ENCODE assay signal across 8 cellular contexts in genomic region chr5:37249820-37250175, GRCh38. TPM values are rescaled to one million over a fixed set of nuclear protein-coding genes. Genes with fewer than 3 reads are reported as not detected.
DNase-seq lines count a peak whose midpoint lies in the region; TF ChIP-seq lines count a peak whose summit lies in the region.

No MANE protein-coding gene starts in this region.

- peak overlapping the region; percentile 78 for H3K4me3 Mint-ChIP-seq in activated T-cell treated with anti-CD3 and anti-CD28 coated beads, Interleukin-2, amount 50 U/mL, for 24 hours
- peak overlapping the region; percentile 93 for H3K4me3 Mint-ChIP-seq in type B pancreatic cell

- peaks cover 4% of the 10 kb centered on the region for H3K9me3 Mint-ChIP-seq in activated T-cell treated with anti-CD3 and anti-CD28 coated beads, Interleukin-2, amount 50 U/mL, for 24 hours
- H3K9me3 Mint-ChIP-seq in type B pancreatic cell = no peaks in the 10 kb centered on the region

- WGBS in lower leg skin, 2 donors = 61 to 77% methylated on average over 10 of the region's 10 CpGs

- intact Hi-C loops in lower leg skin (cut with DNase I; ENCODE audit: low total_unique reads) = no loop called here

- no peaks in the 10 kb centered on the region for H3K36me3 Mint-ChIP-seq in activated T-cell treated with anti-CD3 and anti-CD28 coated beads, Interleukin-2, amount 50 U/mL, for 24 hours (ENCODE audit: low read depth)
- H3K36me3 Mint-ChIP-seq in type B pancreatic cell = no peaks in the 10 kb centered on the region

- H3K27me3 Mint-ChIP-seq in activated T-cell treated with anti-CD3 and anti-CD28 coated beads, Interleukin-2, amount 50 U/mL, for 24 hours = no peaks in the 10 kb centered on the region
- no peaks in the 10 kb centered on the region for H3K27me3 Mint-ChIP-seq in type B pancreatic cell

- H3K4me3 ChIP-seq in brain microvascular endothelial cell (ENCODE audit: low read depth, low read length) = peak overlapping the region; percentile 88
- peak overlapping the region; percentile 76 for H3K4me3 ChIP-seq in lower leg skin (ENCODE audit: low read depth, poor library complexity, severe bottlenecking)

- no peaks in the 10 kb centered on the region for H3K36me3 ChIP-seq in brain microvascular endothelial cell (replicated peaks)

- DNase-seq in activated T-cell treated with anti-CD3 and anti-CD28 coated beads, Interleukin-2, amount 50 U/mL, for 24 hours = no peak
- no peak for DNase-seq in activated T-cell treated with anti-CD3 and anti-CD28 coated beads, Interleukin-2, amount 50 U/mL, for 1 hour
- DNase-seq in brain microvascular endothelial cell (no peak), lower leg skin (ENCODE audit: low spot score in 2 of 2) (no peak), type B pancreatic cell (ENCODE audit: extremely low spot score, unreplicated experiment) (no peak), KBM-7 (no peak), COLO668 (lab: John Stamatoyannopoulos, UW; ENCODE audit: unreplicated experiment) (no peak)
- DNase-seq in stimulated activated CD4-positive, alpha-beta T cell treated with anti-CD3 and anti-CD28 coated beads, Interleukin-2, amount 100 ng/mL, for 24 hours = no peak

- H3K27ac ChIP-seq in brain microvascular endothelial cell = no peak overlapping the region

- TF ChIP-seq CTCF in brain microvascular endothelial cell (IDR thresholded peaks at IDR 0.05; ENCODE audit: low read depth, low read length, missing control alignments) (no peak), lower leg skin (IDR thresholded peaks at IDR 0.05) (no peak), type B pancreatic cell (conservative IDR thresholded peaks at IDR 0.05) (no peak)

- no peaks in the 10 kb centered on the region for H3K27me3 ChIP-seq in brain microvascular endothelial cell (replicated peaks)

- H3K4me1 Mint-ChIP-seq in activated T-cell treated with anti-CD3 and anti-CD28 coated beads, Interleukin-2, amount 50 U/mL, for 24 hours (ENCODE audit: low read depth) = peaks cover 13% of the 10 kb centered on the region
- H3K4me1 Mint-ChIP-seq in type B pancreatic cell (ENCODE audit: unreplicated experiment) = peaks cover 10% of the 10 kb centered on the region

- in situ Hi-C loops in brain microvascular endothelial cell (cut with HindIII; ENCODE audit: low pct_ligation_motif_present, low sequenced_read_pairs) (no loop called here), KBM-7 (cut with MboI; ENCODE audit: low pct_unique_long_range_greater_than_20kb, low sequenced_read_pairs) (no loop called here)

- no peak for TF ChIP-seq POLR2A in lower leg skin (IDR thresholded peaks at IDR 0.05)

- H3K27ac Mint-ChIP-seq in activated T-cell treated with anti-CD3 and anti-CD28 coated beads, Interleukin-2, amount 50 U/mL, for 24 hours = peak overlapping the region; percentile 74
- peak overlapping the region; percentile 94 for H3K27ac Mint-ChIP-seq in type B pancreatic cell

RNA-seq across cellular contexts. Expression of gene CPLANE1, which starts 0.6 kb away (rescaled TPM):
- 10 to 100 TPM in 2 of 4 donors, 1 to 10 TPM in 2; 6.4 to 12.0 (median 9.7) TPM for total RNA-seq in lower leg skin
- 21.4 and 23.1 TPM in 2 replicates for total RNA-seq in type B pancreatic cell (ENCODE audit: low replicate concordance)
